Comparison of ENCODE assay signal across 12 cellular contexts in genomic region chr1:84603223-84603622, GRCh38. TPM values are rescaled to one million over a fixed set of nuclear protein-coding genes. Genes with fewer than 3 reads are reported as not detected.
A peak's percentile ranks its signal among the peaks of the same experiment; 100 is the strongest.
DNase-seq lines count a peak whose midpoint lies in the region; ATAC-seq and TF ChIP-seq lines count a peak whose summit lies in the region.
"Had no signal": no experiment of that assay in that cellular context is flagged by ENCODE, and none has a peak within 500 bp of the region (broad histone marks: within the 10 kb centered on the region; RNA-seq: fewer than 3 reads in every experiment).

No MANE protein-coding gene starts in this region.

- TF ChIP-seq RAD21 in SK-N-SH (IDR thresholded peaks at IDR 0.05; ENCODE audit: low read length): no peak

- H3K4me1 Mint-ChIP-seq in Calu3 (ENCODE audit: low read depth, unreplicated experiment): peaks cover 29% of the 10 kb centered on the region

- H3K9me3 ChIP-seq in SK-N-SH: no peaks in the 10 kb centered on the region
- H3K9me3 ChIP-seq in fibroblast of lung (ENCODE audit: control insufficient read depth, insufficient read depth, low read depth, low read length): peaks cover 2% of the 10 kb centered on the region
- H3K9me3 ChIP-seq in osteoblast (ENCODE audit: low read depth, low read length): no peaks in the 10 kb centered on the region

- H3K27ac ChIP-seq in SK-N-SH (ENCODE audit: low read depth in 2 of 2, low read length in 1 of 2) (peak overlapping the region in 1 of 2 experiments; percentile 97; a peak in 2 of 4 replicates), fibroblast of lung (ENCODE audit: insufficient read depth, low read length) (peak overlapping the region; percentile 58), osteoblast (ENCODE audit: low read depth, low read length) (peak overlapping the region; percentile 94)
- H3K27ac ChIP-seq: C4-2B, HL-60 had no signal

- TF ChIP-seq CTCF in Calu3 (IDR thresholded peaks at IDR 0.05; ENCODE audit: unreplicated experiment) (no peak), SK-N-SH (IDR thresholded peaks at IDR 0.05) (no peak), fibroblast of lung (conservative IDR thresholded peaks at IDR 0.05 in 1 of 2, IDR thresholded peaks at IDR 0.05 in 1 of 2; ENCODE audit: low read depth in 1 of 2, low read length in 2 of 2) (no peak), osteoblast (IDR thresholded peaks at IDR 0.05; ENCODE audit: extremely low read depth, low read depth, low read length) (no peak)

- H3K36me3 ChIP-seq in SK-N-SH (replicated peaks in 1 of 2; ENCODE audit: control insufficient read depth in 1 of 2, insufficient read depth in 2 of 2, low read length in 1 of 2): no peaks in the 10 kb centered on the region
- no peaks in the 10 kb centered on the region for H3K36me3 ChIP-seq in fibroblast of lung (ENCODE audit: control insufficient read depth, insufficient read depth, low read length)
- H3K36me3 ChIP-seq in osteoblast (ENCODE audit: insufficient read depth, low read length): no peaks in the 10 kb centered on the region

- 74% methylated on average over 2 of the region's 2 CpGs for WGBS in SK-N-SH (ENCODE audit: low lambda C conversion rate)

- peak overlapping the region; percentile 62; the same call in 1 of the 2 replicates for H3K9ac ChIP-seq in SK-N-SH
- no peak overlapping the region for H3K9ac ChIP-seq in fibroblast of lung (ENCODE audit: insufficient read depth, low read length)

- DNase-seq in Calu3 (no peak), SK-N-SH (no peak), fibroblast of lung (ENCODE audit: low read depth in 2 of 2) (peak in 1 of 2 donors; percentile 87), osteoblast (ENCODE audit: insufficient read length, low spot score, missing footprints) (no peak), NCI-H187 treated with DMSO at 0.1 percent for 48 hours (lab: John Stamatoyannopoulos, UW) (no peak)
- DNase-seq: activated CD8-positive, alpha-beta memory T cell treated with anti-CD3 and anti-CD28 coated beads, Interleukin-2, amount 50 U/mL, for 48 hours; body of pancreas had no signal

- CTCF ChIA-PET in Calu3 (lab: Charles Lee): interaction anchor here (0.8 to 3.6 kb wide), 3 partner anchors 17 to 161 kb away, joined by 3 to 10 read pairs (median 3); partner anchors contain the start of genes GNG5 and SPATA1
- CTCF ChIA-PET in SK-N-SH (lab: Yijun Ruan, JAX): interaction anchor here (1.6 to 2.0 kb wide), 2 partner anchors 10 to 17 kb away, joined by 4 read pairs; no protein-coding TSS in a partner anchor

- peaks cover 12% of the 10 kb centered on the region for H3K9me3 Mint-ChIP-seq in Calu3 (ENCODE audit: low read depth, unreplicated experiment)

- POLR2A ChIA-PET in SK-N-SH (lab: Yijun Ruan, JAX): no interaction called here

- H3K4me2 ChIP-seq in SK-N-SH (peak overlapping the region; percentile 74), fibroblast of lung (ENCODE audit: extremely low read depth, insufficient read depth, low read length) (peak overlapping the region; percentile 75), osteoblast (ENCODE audit: insufficient read depth, low read length) (peak overlapping the region; percentile 96)

- peaks cover 39% of the 10 kb centered on the region for H3F3A ChIP-seq in SK-N-SH (replicated peaks; ENCODE audit: insufficient read depth)

- H3K4me1 ChIP-seq in SK-N-SH (ENCODE audit: control insufficient read depth in 1 of 2, insufficient read depth in 2 of 2, low read depth in 1 of 2, low read length in 1 of 2): peaks cover 3% of the 10 kb centered on the region in 2 experiments; a peak in 2 of 4 replicates
- H3K4me1 ChIP-seq in fibroblast of lung (ENCODE audit: control insufficient read depth, extremely low read depth, insufficient read depth, low read length): peaks cover 17% of the 10 kb centered on the region
- peaks cover 39% of the 10 kb centered on the region for H3K4me1 ChIP-seq in osteoblast (ENCODE audit: insufficient read depth, low read length)
- H3K4me1 ChIP-seq: body of pancreas had no signal

- intact Hi-C loops in Calu3 (cut with micrococcal nuclease; ENCODE audit: unreplicated experiment): loop anchor here (5.0 kb wide), 2 partner anchors 161 to 461 kb away; partner anchors contain the start of gene PRKACB

- no peak overlapping the region for H3K27ac Mint-ChIP-seq in Calu3 (ENCODE audit: unreplicated experiment)

- H2AFZ ChIP-seq in SK-N-SH (ENCODE audit: low read depth) (peak overlapping the region; percentile 58), fibroblast of lung (ENCODE audit: low read length) (peak overlapping the region; percentile 52), osteoblast (ENCODE audit: low read length) (peak overlapping the region; percentile 56)

- no peaks in the 10 kb centered on the region for H3K36me3 Mint-ChIP-seq in Calu3 (ENCODE audit: insufficient read depth, unreplicated experiment)

- H3K27me3 Mint-ChIP-seq in Calu3 (ENCODE audit: unreplicated experiment): no peaks in the 10 kb centered on the region

- no peak for TF ChIP-seq EP300 in SK-N-SH (IDR thresholded peaks at IDR 0.05; ENCODE audit: borderline replicate concordance in 1 of 2, low read depth in 1 of 2, low read length in 1 of 2)

- H3K9me2 ChIP-seq in SK-N-SH: no peaks in the 10 kb centered on the region

- ATAC-seq in HG03025 (IDR thresholded peaks at IDR 0.05; ENCODE audit: low FRiP score, unreplicated experiment) (no peak), HG03460 (IDR thresholded peaks at IDR 0.05; ENCODE audit: unreplicated experiment) (no peak), GM18907 (IDR thresholded peaks at IDR 0.05; ENCODE audit: unreplicated experiment) (no peak)

- H3K79me2 ChIP-seq in SK-N-SH (ENCODE audit: insufficient read depth): no peaks in the 10 kb centered on the region
- H3K79me2 ChIP-seq in fibroblast of lung (ENCODE audit: control insufficient read depth, insufficient read depth, low read length): no peaks in the 10 kb centered on the region
- H3K79me2 ChIP-seq in osteoblast (ENCODE audit: insufficient read depth, low read length): no peaks in the 10 kb centered on the region

- H3K4me3 ChIP-seq in SK-N-SH (ENCODE audit: low read depth in 2 of 2, low read length in 1 of 2): peak overlapping the region in 1 of 2 experiments; percentile 40; a peak in 2 of 4 replicates
- peak overlapping the region in 2 of 4 experiments; percentile 5 to 45 for H3K4me3 ChIP-seq in fibroblast of lung (replicated peaks in 1 of 4; ENCODE audit: control extremely low read depth in 1 of 4, insufficient read depth in 1 of 4, low read depth in 3 of 4, low read length in 4 of 4)
- H3K4me3 ChIP-seq in osteoblast (ENCODE audit: insufficient read depth, low read length): peak overlapping the region; percentile 72
- H3K4me3 ChIP-seq: body of pancreas had no signal

- H4K20me1 ChIP-seq in SK-N-SH (ENCODE audit: insufficient read depth) (no peaks in the 10 kb centered on the region), fibroblast of lung (ENCODE audit: control insufficient read depth, extremely low read depth, insufficient read depth, low read length) (no peaks in the 10 kb centered on the region), osteoblast (ENCODE audit: insufficient read depth, low read length) (no peaks in the 10 kb centered on the region)

- BruUV-seq in Calu3 (replicated peaks; lab: Mats Ljungman, UMichigan): no TSS peak

- H3K27me3 ChIP-seq in SK-N-SH (ENCODE audit: insufficient read depth) (no peaks in the 10 kb centered on the region), fibroblast of lung (ENCODE audit: control insufficient read depth, insufficient read depth, low read length) (no peaks in the 10 kb centered on the region), osteoblast (ENCODE audit: insufficient read depth, low read length) (no peaks in the 10 kb centered on the region)
- H3K27me3 ChIP-seq: body of pancreas had no signal

- peak overlapping the region; percentile 60 for H3K4me3 Mint-ChIP-seq in Calu3 (ENCODE audit: low read depth, unreplicated experiment)

TF ChIP-seq in SK-N-SH, 30 proteins besides CTCF, POLR2A, EP300 and RAD21 (continues in another document):
- TF ChIP-seq RXRA (IDR thresholded peaks at IDR 0.05; ENCODE audit: borderline replicate concordance, low read depth) (no peak), TEAD4 (IDR thresholded peaks at IDR 0.05; ENCODE audit: borderline replicate concordance, insufficient read depth) (no peak), MXI1 (IDR thresholded peaks at IDR 0.05; ENCODE audit: low read depth, low read length) (no peak), MAX (IDR thresholded peaks at IDR 0.05; ENCODE audit: low read depth) (no peak), YY1 (IDR thresholded peaks at IDR 0.05; ENCODE audit: low read depth) (no peak), USF2 (IDR thresholded peaks at IDR 0.05; ENCODE audit: borderline replicate concordance, low read depth, low read length) (no peak), TAF1 (IDR thresholded peaks at IDR 0.05; ENCODE audit: borderline replicate concordance, low read depth, low read length) (no peak), GABPA (IDR thresholded peaks at IDR 0.05; ENCODE audit: low read depth) (no peak), FOSL2 (IDR thresholded peaks at IDR 0.05; ENCODE audit: borderline replicate concordance, low read depth) (no peak), NRF1 (IDR thresholded peaks at IDR 0.05; ENCODE audit: low read depth, low read length) (no peak)
- TF ChIP-seq, protein P1, sequence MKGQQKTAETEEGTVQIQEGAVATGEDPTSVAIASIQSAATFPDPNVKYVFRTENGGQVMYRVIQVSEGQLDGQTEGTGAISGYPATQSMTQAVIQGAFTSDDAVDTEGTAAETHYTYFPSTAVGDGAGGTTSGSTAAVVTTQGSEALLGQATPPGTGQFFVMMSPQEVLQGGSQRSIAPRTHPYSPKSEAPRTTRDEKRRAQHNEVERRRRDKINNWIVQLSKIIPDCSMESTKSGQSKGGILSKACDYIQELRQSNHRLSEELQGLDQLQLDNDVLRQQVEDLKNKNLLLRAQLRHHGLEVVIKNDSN (IDR thresholded peaks at IDR 0.05; ENCODE audit: borderline replicate concordance, low read depth): no peak

RNA-seq across cellular contexts. Expression of gene CTBS, which starts 29.0 kb away (rescaled TPM):
- total RNA-seq in Calu3 (2022) (18.2 and 20.3 TPM in 2 replicates), fibroblast of lung (6.7 and 10.1 TPM in 2 replicates), osteoblast (13.0 and 18.3 TPM in 2 replicates)
- polyA plus RNA-seq in SK-N-SH (2012; rRNA removed) (16.6 and 23.4 TPM in 2 replicates), fibroblast of lung (25.2 and 35.5 TPM in 2 replicates)
- 27.4 and 33.5 TPM in 2 replicates for polyA plus RNA-seq in SK-N-SH (2012; cell fraction: cytosol; rRNA removed)
- polyA plus RNA-seq in SK-N-SH (2012; cell fraction: nucleus; rRNA removed): 7.6 and 13.5 TPM in 2 replicates
- polyA plus RNA-seq in fibroblast of lung (2012): 14.7 and 19.0 TPM in 2 replicates
- 1.4 and 1.7 TPM in 2 replicates for polyA minus RNA-seq in fibroblast of lung (ENCODE audit: low replicate concordance)
